30 cellular contexts compared by ENCODE assay signal in genomic region chr12:26921886-26922285, GRCh38.
"Had no signal": no experiment of that assay in that cellular context is flagged by ENCODE, and none has a peak within 500 bp of the region (broad histone marks: within the 10 kb centered on the region; RNA-seq: fewer than 3 reads in every experiment).

No MANE protein-coding gene starts in this region.

- H3K9me3 ChIP-seq: left lung, lower lobe of right lung, neutrophil, prostate gland, testis, thyroid gland, transverse colon, upper lobe of left lung had no signal

- H3K27ac ChIP-seq: left lung, lower lobe of right lung, neural progenitor cell, neutrophil, parathyroid adenoma, prostate gland, skin epidermis, testis, thyroid gland, transverse colon, upper lobe of left lung had no signal

- H3K4me3 ChIP-seq: left lung, lower lobe of right lung, neural progenitor cell, prostate gland, skin epidermis, testis, thyroid gland, transverse colon, upper lobe of left lung had no signal

- H3K36me3 ChIP-seq: prostate gland had no signal

- H3K27me3 ChIP-seq: left lung, neural progenitor cell, neutrophil, testis, thyroid gland, transverse colon, upper lobe of left lung had no signal

- FAIRE-seq: urothelium cell line had no signal

- H3K4me1 ChIP-seq: left lung, lower lobe of right lung, neural progenitor cell, parathyroid adenoma, prostate gland, testis, thyroid gland, transverse colon, upper lobe of left lung had no signal

- ATAC-seq: left colon; left lung; lower lobe of right lung; natural killer cell; right cardiac atrium; sciatic nerve; stimulated activated naive CD8-positive, alpha-beta T cell treated with anti-CD3 and anti-CD28 coated beads, Interleukin-15, amount 100 ng/mL, for 72 hours had no signal

- DNase-seq: hypothalamus; immature natural killer cell; kidney; left colon; left lung; lower lobe of right lung; mesendoderm; naive B cell; natural killer cell; nephron progenitor cell; occipital lobe; retina; right cardiac atrium; stimulated activated CD4-positive, alpha-beta T cell treated with anti-CD3 and anti-CD28 coated beads, Interleukin-12 subunit alpha, Interleukin-12 subunit beta, amount 100 ng/mL, for 4 hours; stimulated activated CD4-positive, alpha-beta T cell treated with anti-CD3 and anti-CD28 coated beads, Interleukin-15, amount 100 ng/mL, for 24 hours; stimulated activated CD4-positive, alpha-beta T cell treated with anti-CD3 and anti-CD28 coated beads, Interleukin-2, amount 100 ng/mL, for 24 hours; stimulated activated CD4-positive, alpha-beta T cell treated with anti-CD3 and anti-CD28 coated beads, Interleukin-4, amount 100 ng/mL, for 1 hour; stimulated activated naive CD4-positive, alpha-beta T cell; stimulated activated naive CD8-positive, alpha-beta T cell treated with anti-CD3 and anti-CD28 coated beads, Interleukin-15, amount 100 ng/mL, for 72 hours; testis; thyroid gland; transverse colon; upper lobe of left lung had no signal
